ENCODE assay signal across 11 cellular contexts in the genomic region with DNA sequence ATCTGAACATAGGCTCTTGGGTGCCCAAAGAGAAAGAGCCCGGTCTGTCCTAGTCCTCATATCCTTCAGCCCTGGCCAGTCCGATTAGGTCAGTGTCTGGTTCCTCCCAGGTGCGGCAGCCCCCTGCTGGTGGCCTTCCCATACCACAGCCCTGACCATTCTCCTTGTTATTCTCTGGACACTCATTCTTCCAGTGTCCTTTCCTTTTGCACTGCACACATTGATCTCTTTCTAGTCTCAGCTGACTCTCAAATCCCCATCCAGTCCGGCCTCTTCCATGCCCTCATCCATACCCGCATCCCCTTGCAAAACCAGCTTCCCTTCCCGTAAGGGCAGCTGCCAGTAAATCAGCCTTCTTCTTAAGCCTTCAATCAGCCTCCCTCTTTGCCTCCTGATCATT.
DNase-seq lines count a peak whose midpoint lies in the region; ATAC-seq and TF ChIP-seq lines count a peak whose summit lies in the region.
"Had no signal": no experiment of that assay in that cellular context is flagged by ENCODE, and none has a peak within 500 bp of the region (broad histone marks: within the 10 kb centered on the region; RNA-seq: fewer than 3 reads in every experiment).

No MANE protein-coding gene starts in this region.

- no peak overlapping the region for H3K4me3 ChIP-seq in BE2C (ENCODE audit: low read depth, low read length)
- H3K4me3 ChIP-seq in GM12864 (ENCODE audit: low read depth, low read length), result no peak overlapping the region
- no peak overlapping the region for H3K4me3 ChIP-seq in RWPE2 (ENCODE audit: severe bottlenecking)

- H3K9me3 ChIP-seq in BE2C (no peaks in the 10 kb centered on the region), RWPE2 (ENCODE audit: severe bottlenecking) (no peaks in the 10 kb centered on the region)

- peak; percentile 61 for TF ChIP-seq CTCF in BE2C (IDR thresholded peaks at IDR 0.05; ENCODE audit: low read depth, low read length)
- TF ChIP-seq CTCF in GM12864 (IDR thresholded peaks at IDR 0.05; ENCODE audit: low read depth, low read length, missing control alignments), result peak; percentile 57
- peak; percentile 52 for TF ChIP-seq CTCF in RWPE2 (IDR thresholded peaks at IDR 0.05; ENCODE audit: poor library complexity, severe bottlenecking)

- H3K4me1 ChIP-seq in BE2C (no peaks in the 10 kb centered on the region), RWPE2 (ENCODE audit: insufficient read depth, poor library complexity, severe bottlenecking) (peaks cover 33% of the 10 kb centered on the region)

- no peak for ATAC-seq in RWPE2 (ENCODE audit: low read depth)
- ATAC-seq in GM18867 (IDR thresholded peaks at IDR 0.05; ENCODE audit: unreplicated experiment), result no peak

- H3K36me3 ChIP-seq in BE2C, result no peaks in the 10 kb centered on the region
- H3K36me3 ChIP-seq in RWPE2 (ENCODE audit: low read depth), result no peaks in the 10 kb centered on the region

- H3K27ac ChIP-seq in RWPE2 (ENCODE audit: poor library complexity, severe bottlenecking), result no peak overlapping the region

- DNase-seq in BE2C, result peak; percentile 23
- DNase-seq in GM12864 (ENCODE audit: low read depth), result no peak
- no peak for DNase-seq in RWPE2 (ENCODE audit: low spot score)
- peak; percentile 63 for DNase-seq in kidney tubule cell (ENCODE audit: low spot score)
- no peak for DNase-seq in DMS79 (lab: John Stamatoyannopoulos, UW)
- no peak for DNase-seq in activated CD4-positive, alpha-beta T cell treated with anti-CD3 and anti-CD28 coated beads, Interleukin-2, amount 50 U/mL, for 4 hours
- DNase-seq in activated CD8-positive, alpha-beta memory T cell treated with anti-CD3 and anti-CD28 coated beads, Interleukin-2, amount 50 U/mL, for 48 hours, result no peak
- DNase-seq: activated gamma-delta T cell treated with Interleukin-2 at 50 U/mL for 16 hours; effector CD4-positive, alpha-beta T cell; NCI-H2107 had no signal

- H3K27me3 ChIP-seq in BE2C, result peaks cover 51% of the 10 kb centered on the region
- H3K27me3 ChIP-seq in RWPE2 (ENCODE audit: insufficient read depth, poor library complexity, severe bottlenecking), result no peaks in the 10 kb centered on the region

Comparison
In these comparisons a context has a peak if more than half of its experiments do, and no peak if none do; other contexts are left out.
1. DNase-seq: peak in BE2C (single experiment) and kidney tubule cell (single experiment); none in GM12864 (single experiment), RWPE2 (single experiment), DMS79 (single experiment), activated CD4-positive, alpha-beta T cell treated with anti-CD3 and anti-CD28 coated beads, Interleukin-2, amount 50 U/mL, for 4 hours (0 of 2) and activated CD8-positive, alpha-beta memory T cell treated with anti-CD3 and anti-CD28 coated beads, Interleukin-2, amount 50 U/mL, for 48 hours (single experiment).
2. Peak in every context shown above with its lines, with median percentiles within 50 percentile points of each other: CTCF ChIP-seq.